Comparison of ENCODE assay signal across 1 cellular context in the genomic region with DNA sequence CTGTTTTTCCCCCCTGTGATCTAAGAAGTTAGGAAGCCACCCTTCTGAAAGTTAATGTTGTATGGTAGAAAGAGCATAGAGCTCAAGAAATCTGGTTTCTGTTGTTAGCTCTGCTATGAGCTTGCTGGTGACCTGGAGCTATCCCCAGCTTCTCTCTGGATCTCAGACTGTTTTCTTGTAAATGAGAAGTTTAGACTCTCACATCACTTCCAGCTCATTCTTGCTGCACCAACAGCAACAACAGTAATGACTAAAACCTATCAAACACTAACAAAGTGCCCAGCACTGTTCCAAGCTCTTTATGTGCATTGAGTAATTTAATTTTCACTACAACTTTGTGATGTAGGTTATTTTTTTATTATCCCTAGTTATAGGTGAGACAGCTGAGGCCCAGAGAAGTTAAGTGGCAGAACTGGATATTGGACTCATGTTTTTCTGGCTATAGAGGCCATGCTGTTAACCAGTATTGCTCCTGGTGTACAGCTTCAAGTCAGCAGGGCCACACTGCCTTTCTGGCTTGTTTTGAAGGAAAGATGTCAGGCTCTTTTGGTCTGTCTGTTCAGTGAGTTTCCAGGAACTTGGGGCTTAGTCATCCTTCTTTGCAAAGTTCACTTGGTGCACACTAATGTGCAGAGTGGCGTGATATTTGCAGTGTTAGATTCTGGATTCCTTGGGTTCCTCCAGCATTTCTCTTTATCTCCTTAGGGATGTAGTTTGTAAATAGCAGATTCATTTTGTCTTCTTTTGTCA.
TF ChIP-seq lines count a peak whose summit lies in the region.

No MANE protein-coding gene starts in this region.

TF ChIP-seq in K562, 482 proteins besides CTCF, POLR2A, EP300 and RAD21 (continued from another document):
- TF ChIP-seq, protein P1, sequence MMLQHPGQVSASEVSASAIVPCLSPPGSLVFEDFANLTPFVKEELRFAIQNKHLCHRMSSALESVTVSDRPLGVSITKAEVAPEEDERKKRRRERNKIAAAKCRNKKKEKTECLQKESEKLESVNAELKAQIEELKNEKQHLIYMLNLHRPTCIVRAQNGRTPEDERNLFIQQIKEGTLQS (IDR thresholded peaks at IDR 0.05): peak; percentile 76
- TF ChIP-seq, protein P1 (CRISPR knock-in tag; conservative IDR thresholded peaks at IDR 0.05): no peak
- TF ChIP-seq STAT5A (IDR thresholded peaks at IDR 0.05; ENCODE audit: borderline replicate concordance, low read length) (peak; percentile 53), XRCC5 (IDR thresholded peaks at IDR 0.05; ENCODE audit: low read depth, low read length) (no peak), YBX1 (IDR thresholded peaks at IDR 0.05) (no peak), CXXC5 (CRISPR knock-in tag; IDR thresholded peaks at IDR 0.05) (0 out of 2 replicates have a peak, but pooled peaks have one; percentile 27), FOSL1 (tag; conservative IDR thresholded peaks at IDR 0.05) (peak; percentile 81), SMARCE1 (IDR thresholded peaks at IDR 0.05) (peak; percentile 62), JUN (IDR thresholded peaks at IDR 0.05; ENCODE audit: borderline replicate concordance, low read depth, low read length) (0 out of 2 replicates have a peak, but pooled peaks have one; percentile 47), JUN (CRISPR knock-in tag; IDR thresholded peaks at IDR 0.05; ENCODE audit: borderline replicate concordance) (no peak), NFIX (CRISPR knock-in tag; IDR thresholded peaks at IDR 0.05; ENCODE audit: low read depth) (no peak), NCOR1 (IDR thresholded peaks at IDR 0.05) (peak; percentile 18; the same call in 1 of the 2 replicates), ZNF316 (IDR thresholded peaks at IDR 0.05) (0 out of 2 replicates have a peak, but pooled peaks have one; percentile 22), NR4A1 (CRISPR knock-in tag; IDR thresholded peaks at IDR 0.05) (no peak), NR4A1 (tag; IDR thresholded peaks at IDR 0.05) (no peak), DPF2 (IDR thresholded peaks at IDR 0.05) (peak; percentile 61; the same call in 1 of the 2 replicates), SMARCA4 (IDR thresholded peaks at IDR 0.05) (peak; percentile 71), MTA3 (IDR thresholded peaks at IDR 0.05; ENCODE audit: borderline replicate concordance) (0 out of 2 replicates have a peak, but pooled peaks have one; percentile 31), ARID1B (IDR thresholded peaks at IDR 0.05) (peak; percentile 72)
- TF ChIP-seq, protein P2, sequence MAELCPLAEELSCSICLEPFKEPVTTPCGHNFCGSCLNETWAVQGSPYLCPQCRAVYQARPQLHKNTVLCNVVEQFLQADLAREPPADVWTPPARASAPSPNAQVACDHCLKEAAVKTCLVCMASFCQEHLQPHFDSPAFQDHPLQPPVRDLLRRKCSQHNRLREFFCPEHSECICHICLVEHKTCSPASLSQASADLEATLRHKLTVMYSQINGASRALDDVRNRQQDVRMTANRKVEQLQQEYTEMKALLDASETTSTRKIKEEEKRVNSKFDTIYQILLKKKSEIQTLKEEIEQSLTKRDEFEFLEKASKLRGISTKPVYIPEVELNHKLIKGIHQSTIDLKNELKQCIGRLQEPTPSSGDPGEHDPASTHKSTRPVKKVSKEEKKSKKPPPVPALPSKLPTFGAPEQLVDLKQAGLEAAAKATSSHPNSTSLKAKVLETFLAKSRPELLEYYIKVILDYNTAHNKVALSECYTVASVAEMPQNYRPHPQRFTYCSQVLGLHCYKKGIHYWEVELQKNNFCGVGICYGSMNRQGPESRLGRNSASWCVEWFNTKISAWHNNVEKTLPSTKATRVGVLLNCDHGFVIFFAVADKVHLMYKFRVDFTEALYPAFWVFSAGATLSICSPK (IDR thresholded peaks at IDR 0.05; ENCODE audit: borderline replicate concordance): no peak
- TF ChIP-seq, protein P3, sequence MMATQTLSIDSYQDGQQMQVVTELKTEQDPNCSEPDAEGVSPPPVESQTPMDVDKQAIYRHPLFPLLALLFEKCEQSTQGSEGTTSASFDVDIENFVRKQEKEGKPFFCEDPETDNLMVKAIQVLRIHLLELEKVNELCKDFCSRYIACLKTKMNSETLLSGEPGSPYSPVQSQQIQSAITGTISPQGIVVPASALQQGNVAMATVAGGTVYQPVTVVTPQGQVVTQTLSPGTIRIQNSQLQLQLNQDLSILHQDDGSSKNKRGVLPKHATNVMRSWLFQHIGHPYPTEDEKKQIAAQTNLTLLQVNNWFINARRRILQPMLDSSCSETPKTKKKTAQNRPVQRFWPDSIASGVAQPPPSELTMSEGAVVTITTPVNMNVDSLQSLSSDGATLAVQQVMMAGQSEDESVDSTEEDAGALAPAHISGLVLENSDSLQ (IDR thresholded peaks at IDR 0.05): peak; percentile 44
